In the genomic region with DNA sequence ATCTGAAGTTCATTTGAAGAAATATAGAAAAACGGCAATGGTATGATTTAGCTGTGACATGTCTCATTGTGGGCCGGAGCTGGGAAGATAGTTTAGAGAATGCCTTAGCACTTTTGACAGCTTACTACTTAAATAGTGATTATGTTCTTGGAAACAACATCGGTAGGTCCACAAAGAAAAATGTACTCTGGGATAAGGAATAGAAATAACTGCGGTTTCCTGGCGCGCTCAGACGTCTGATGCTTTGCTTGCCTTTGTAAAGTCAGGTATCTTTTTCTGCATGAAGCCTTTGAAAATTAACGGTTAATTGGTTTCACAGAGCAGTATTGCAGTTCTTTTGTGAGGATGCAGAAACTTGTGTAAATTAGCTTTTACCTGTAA, we compare ENCODE assay signal across 9 cellular contexts. TPM values are rescaled to one million over a fixed set of nuclear protein-coding genes. Genes with fewer than 3 reads are reported as not detected.
DNase-seq lines count a peak whose midpoint lies in the region; ATAC-seq and TF ChIP-seq lines count a peak whose summit lies in the region.
"Had no signal": no experiment of that assay in that cellular context is flagged by ENCODE, and none has a peak within 500 bp of the region (broad histone marks: within the 10 kb centered on the region; RNA-seq: fewer than 3 reads in every experiment).

No MANE protein-coding gene starts in this region.

- H3K9me3 ChIP-seq in adrenal gland (replicated peaks in 1 of 3) (no peaks in the 10 kb centered on the region), testis (no peaks in the 10 kb centered on the region)

- POLR2A ChIA-PET in activated CD4-positive, alpha-beta T cell treated with anti-CD3 and anti-CD28 coated beads, Interleukin-2, amount 10 ng/mL, durations not matched to agents 7 days and 5 days (lab: Charles Lee): interaction anchor here (0.6 to 1.8 kb wide), 4 partner anchors 9 to 124 kb away, joined by 3 to 6 read pairs (median 4); no protein-coding TSS in a partner anchor

- DNase-seq in activated CD4-positive, alpha-beta T cell treated with anti-CD3 and anti-CD28 coated beads, Interleukin-2, amount 10 ng/mL, durations not matched to agents 7 days and 5 days: no peak
- no peak for DNase-seq in activated CD4-positive, alpha-beta T cell treated with anti-CD3 and anti-CD28 coated beads, Interleukin-2, amount 50 U/mL, for 4 hours
- DNase-seq in adrenal gland: no peak
- no peak for DNase-seq in testis
- no peak for DNase-seq in SIG-M5 treated with dmso at 0.1 percent for 504 hours (lab: John Stamatoyannopoulos, UW; ENCODE audit: unreplicated experiment)
- no peak for DNase-seq in HuH-7 (ENCODE audit: low spot score)

- peaks cover 15% of the 10 kb centered on the region for H3K36me3 Mint-ChIP-seq in activated CD4-positive, alpha-beta T cell treated with anti-CD3 and anti-CD28 coated beads, Interleukin-2, amount 10 ng/mL, durations not matched to agents 7 days and 5 days (ENCODE audit: low read depth)

- no peak for ATAC-seq in HG02884 (IDR thresholded peaks at IDR 0.05; ENCODE audit: unreplicated experiment)
- ATAC-seq: esophagus mucosa had no signal

- H3K4me3 ChIP-seq in adrenal gland (peak overlapping the region in 3 of 4 donors; percentile 58 to 97 (median 75)), testis (peak overlapping the region; percentile 83 to 86)

- TF ChIP-seq POLR2A in adrenal gland (IDR thresholded peaks at IDR 0.05) (no peak), testis (IDR thresholded peaks at IDR 0.05) (no peak)

- H3K4me1 ChIP-seq in adrenal gland (replicated peaks in 1 of 2) (peaks cover 41 to 69% of the 10 kb centered on the region in 2 donors), testis (peaks cover 27% of the 10 kb centered on the region)

- H3K27ac ChIP-seq in adrenal gland: peak overlapping the region in 4 of 5 donors; percentile 98 to 100 (median 100)
- peak overlapping the region; percentile 74 for H3K27ac ChIP-seq in layer of hippocampus (ENCODE audit: low read depth, low read length)
- peak overlapping the region; percentile 87 to 96 for H3K27ac ChIP-seq in testis

- H3K27ac Mint-ChIP-seq in activated CD4-positive, alpha-beta T cell treated with anti-CD3 and anti-CD28 coated beads, Interleukin-2, amount 10 ng/mL, durations not matched to agents 7 days and 5 days: peak overlapping the region; percentile 96

- peak overlapping the region; percentile 98 for H3K4me3 Mint-ChIP-seq in activated CD4-positive, alpha-beta T cell treated with anti-CD3 and anti-CD28 coated beads, Interleukin-2, amount 10 ng/mL, durations not matched to agents 7 days and 5 days

- peaks cover 74% of the 10 kb centered on the region for H3K4me1 Mint-ChIP-seq in activated CD4-positive, alpha-beta T cell treated with anti-CD3 and anti-CD28 coated beads, Interleukin-2, amount 10 ng/mL, durations not matched to agents 7 days and 5 days

- no peaks in the 10 kb centered on the region for H3K27me3 ChIP-seq in adrenal gland
- no peaks in the 10 kb centered on the region for H3K27me3 ChIP-seq in layer of hippocampus (ENCODE audit: control insufficient read depth, insufficient read depth, low read length)
- no peaks in the 10 kb centered on the region for H3K27me3 ChIP-seq in testis

- CTCF ChIA-PET in activated CD4-positive, alpha-beta T cell treated with anti-CD3 and anti-CD28 coated beads, Interleukin-2, amount 10 ng/mL, durations not matched to agents 7 days and 5 days (lab: Charles Lee): interaction anchor here (0.6 to 4.7 kb wide), 15 partner anchors 9 to 587 kb away, joined by 3 to 31 read pairs (median 5); partner anchors contain the start of genes CIAO2A and FBXL22

- intact Hi-C loops in adrenal gland (cut with DNase I) (loop anchor here in 1 of 2 donors (10.0 kb wide), 1 partner anchor 49 kb away; no protein-coding TSS in a partner anchor), testis (cut with DNase I; ENCODE audit: low total_unique reads) (no loop called here)

- H3K36me3 ChIP-seq in adrenal gland (replicated peaks in 1 of 2) (no peaks in the 10 kb centered on the region), testis (ENCODE audit: low read depth, missing control alignments) (no peaks in the 10 kb centered on the region)

- no peaks in the 10 kb centered on the region for H3K9me3 Mint-ChIP-seq in activated CD4-positive, alpha-beta T cell treated with anti-CD3 and anti-CD28 coated beads, Interleukin-2, amount 10 ng/mL, durations not matched to agents 7 days and 5 days

- H3K27me3 Mint-ChIP-seq in activated CD4-positive, alpha-beta T cell treated with anti-CD3 and anti-CD28 coated beads, Interleukin-2, amount 10 ng/mL, durations not matched to agents 7 days and 5 days: no peaks in the 10 kb centered on the region

- peak in 1 of 6 experiments; percentile 13 for TF ChIP-seq CTCF in adrenal gland (IDR thresholded peaks at IDR 0.05)
- TF ChIP-seq CTCF in testis (IDR thresholded peaks at IDR 0.05): no peak

- 12 to 17% (median 13%) methylated on average over 8 of the region's 8 CpGs for WGBS in adrenal gland, 4 donors
- 8 to 11% methylated on average over 8 of the region's 8 CpGs for WGBS in testis, 2 donors

RNA-seq across cellular contexts. Expression of gene USP3, which starts 1.4 kb away (rescaled TPM):
- 10 to 100 TPM; 62.7 to 70.8 TPM for total RNA-seq in activated CD4-positive, alpha-beta T cell treated with anti-CD3 and anti-CD28 coated beads, Interleukin-2, amount 10 ng/mL, durations not matched to agents 7 days and 5 days
- total RNA-seq in adrenal gland (10 to 100 TPM; 26.4 to 49.2 (median 40.0) TPM), testis (10 to 100 TPM; 38.5 to 43.1 TPM)
- polyA plus RNA-seq in adrenal gland (10 to 100 TPM; 23.0 to 30.5 (median 29.9) TPM), testis (ENCODE audit: insufficient read depth, low read depth, low replicate concordance) (23.2 TPM)
